19 cellular contexts compared by ENCODE assay signal in the genomic region with DNA sequence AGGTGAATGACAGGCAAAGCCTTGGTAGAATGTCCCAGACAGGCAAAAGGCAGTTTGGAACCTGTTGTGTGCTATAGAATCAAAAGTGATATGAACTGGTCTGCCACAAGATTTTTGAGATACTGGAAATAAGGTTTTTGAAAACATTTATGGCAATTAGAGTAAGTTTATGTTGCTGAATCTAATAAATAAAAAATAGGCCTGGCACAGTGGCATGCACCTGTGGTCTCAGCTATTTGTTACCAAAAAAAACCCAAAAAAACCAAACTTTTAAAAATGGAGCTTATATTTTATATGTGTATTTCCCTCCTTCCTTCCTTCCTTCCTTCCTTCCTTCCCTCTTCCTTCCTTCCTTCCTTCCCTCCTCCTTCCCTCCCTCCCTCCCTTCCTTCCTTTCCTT.
DNase-seq lines count a peak whose midpoint lies in the region; ATAC-seq and TF ChIP-seq lines count a peak whose summit lies in the region.
"Had no signal": no experiment of that assay in that cellular context is flagged by ENCODE, and none has a peak within 500 bp of the region (broad histone marks: within the 10 kb centered on the region; RNA-seq: fewer than 3 reads in every experiment).

No MANE protein-coding gene starts in this region.

- H3K27me3 Mint-ChIP-seq in naive thymus-derived CD4-positive, alpha-beta T cell, result no peaks in the 10 kb centered on the region
- H3K27me3 Mint-ChIP-seq: B cell; CD4-positive, CD25-positive, alpha-beta regulatory T cell had no signal

- peaks cover 0 to 19% (median 7%) of the 10 kb centered on the region in 7 donors for H3K4me1 Mint-ChIP-seq in naive thymus-derived CD4-positive, alpha-beta T cell

- no peak overlapping the region for H3K23ac ChIP-seq in trophoblast cell (ENCODE audit: low read length)

- H3K4me3 ChIP-seq in DND-41 (ENCODE audit: low read depth in 1 of 2, low read length in 2 of 2) (no peak overlapping the region), SK-N-MC (no peak overlapping the region), trophoblast cell (ENCODE audit: low read depth, low read length) (no peak overlapping the region)
- H3K4me3 ChIP-seq in naive thymus-derived CD4-positive, alpha-beta T cell (ENCODE audit: low read length), result no peak overlapping the region
- H3K4me3 ChIP-seq: BLaER1, GM12878, GM23338, HAP-1 had no signal

- H3K9me3 ChIP-seq in DND-41 (ENCODE audit: insufficient read depth, low read length, severe bottlenecking) (no peaks in the 10 kb centered on the region), SK-N-MC (ENCODE audit: low read depth, low read length) (no peaks in the 10 kb centered on the region), trophoblast cell (ENCODE audit: insufficient read depth, low read depth, low read length) (no peaks in the 10 kb centered on the region)
- H3K9me3 ChIP-seq in naive thymus-derived CD4-positive, alpha-beta T cell (ENCODE audit: control insufficient read depth in 2 of 3, low read length in 3 of 3), result no peaks in the 10 kb centered on the region
- H3K9me3 ChIP-seq: Caco-2, HAP-1 had no signal

- intact Hi-C loops in naive thymus-derived CD4-positive, alpha-beta T cell (cut with micrococcal nuclease), result no loop called here

- H3K4me1 ChIP-seq in DND-41 (ENCODE audit: insufficient read depth, low read length) (peaks cover 26% of the 10 kb centered on the region), trophoblast cell (ENCODE audit: control insufficient read depth in 1 of 2, insufficient read depth in 2 of 2, low read length in 2 of 2) (peaks cover 8 to 17% of the 10 kb centered on the region in 2 experiments)
- H3K4me1 ChIP-seq in naive thymus-derived CD4-positive, alpha-beta T cell (ENCODE audit: control insufficient read depth in 2 of 2, insufficient read depth in 2 of 2, low read length in 2 of 2), result peaks cover 0 to 3% of the 10 kb centered on the region in 2 donors
- H3K4me1 ChIP-seq: Caco-2 had no signal

- no peak overlapping the region for H4K12ac ChIP-seq in trophoblast cell (ENCODE audit: low read depth, low read length)

- CTCF ChIA-PET in naive thymus-derived CD4-positive, alpha-beta T cell (lab: Charles Lee), result no interaction called here

- H4K91ac ChIP-seq in trophoblast cell (ENCODE audit: low read depth, low read length), result no peak overlapping the region

- ATAC-seq in DND-41 (ENCODE audit: insufficient read depth, low read depth) (no peak), HG03520 (IDR thresholded peaks at IDR 0.05; ENCODE audit: unreplicated experiment) (no peak), SK-N-SH treated with all-trans-retinoic acid at 6 μM for 48 hours (no peak)
- no peak for ATAC-seq in naive thymus-derived CD4-positive, alpha-beta T cell
- ATAC-seq: CD8-positive, alpha-beta T cell; GM12878; GM23338 had no signal

- no peak overlapping the region for H3K4me2 ChIP-seq in DND-41 (ENCODE audit: insufficient read depth, low read length)
- no peak overlapping the region for H3K4me2 ChIP-seq in trophoblast cell (ENCODE audit: low read length)
- H3K4me2 ChIP-seq: BLaER1, GM23338 had no signal

- peak overlapping the region; percentile 8 for H2BK12ac ChIP-seq in trophoblast cell (ENCODE audit: low read length)

- DNase-seq in DND-41 (no peak), SK-N-MC (ENCODE audit: low read depth, low spot score) (no peak), islet precursor cell (peak; percentile 4), trophoblast cell (no peak)
- no peak for DNase-seq in naive thymus-derived CD4-positive, alpha-beta T cell
- DNase-seq: Caco-2; CD4-positive, CD25-positive, alpha-beta regulatory T cell; CD8-positive, alpha-beta T cell; DMS153; EL; GDM1; HFFc6 had no signal

- no peak overlapping the region for H4K8ac ChIP-seq in trophoblast cell (ENCODE audit: low read depth, low read length)

- peaks cover 10 to 52% (median 12%) of the 10 kb centered on the region in 5 donors for H3K36me3 Mint-ChIP-seq in naive thymus-derived CD4-positive, alpha-beta T cell

- H3K36me3 ChIP-seq in DND-41 (ENCODE audit: insufficient read depth, low read length) (peaks cover 18% of the 10 kb centered on the region), SK-N-MC (ENCODE audit: insufficient read depth, low read length) (peaks cover 14% of the 10 kb centered on the region), trophoblast cell (ENCODE audit: control insufficient read depth in 1 of 2, insufficient read depth in 2 of 2, low read length in 2 of 2) (no peaks in the 10 kb centered on the region)
- H3K36me3 ChIP-seq in naive thymus-derived CD4-positive, alpha-beta T cell (ENCODE audit: control insufficient read depth in 2 of 3, insufficient read depth in 3 of 3, low read length in 3 of 3), result peaks cover 0 to 14% (median 0%) of the 10 kb centered on the region in 3 experiments
- H3K36me3 ChIP-seq: HAP-1 had no signal

- no peak overlapping the region for H3K14ac ChIP-seq in trophoblast cell (ENCODE audit: low read length)

- H3K27ac Mint-ChIP-seq in naive thymus-derived CD4-positive, alpha-beta T cell, result no peak overlapping the region
- H3K27ac Mint-ChIP-seq: B cell; CD4-positive, CD25-positive, alpha-beta regulatory T cell; CD8-positive, alpha-beta T cell; GM23338; HFFc6 had no signal

- POLR2A ChIA-PET in naive thymus-derived CD4-positive, alpha-beta T cell (lab: Charles Lee), result no interaction called here

- H3K27ac ChIP-seq in DND-41 (ENCODE audit: low read length) (peak overlapping the region; percentile 25; the same call in 1 of the 2 replicates), SK-N-MC (peak overlapping the region; percentile 97), trophoblast cell (ENCODE audit: low read depth, low read length) (no peak overlapping the region)
- no peak overlapping the region for H3K27ac ChIP-seq in naive thymus-derived CD4-positive, alpha-beta T cell (ENCODE audit: low read depth, low read length)

- H2AK5ac ChIP-seq in trophoblast cell (ENCODE audit: low read length), result no peak overlapping the region

- H3K9ac ChIP-seq in DND-41 (ENCODE audit: low read depth, low read length) (no peak overlapping the region), SK-N-MC (ENCODE audit: insufficient read length) (peak overlapping the region; percentile 30), trophoblast cell (ENCODE audit: low read length) (no peak overlapping the region)
- H3K9ac ChIP-seq: BLaER1 had no signal

- no peak overlapping the region for H3K4ac ChIP-seq in trophoblast cell (ENCODE audit: low read depth, low read length)

- H4K20me1 ChIP-seq in DND-41 (ENCODE audit: insufficient read depth, low read length), result no peaks in the 10 kb centered on the region
- H4K20me1 ChIP-seq: BLaER1 had no signal

- no peaks in the 10 kb centered on the region for H3K27me3 ChIP-seq in DND-41 (ENCODE audit: insufficient read depth, low read length, poor library complexity)
- H3K27me3 ChIP-seq in trophoblast cell (ENCODE audit: insufficient read depth, low read length), result no peaks in the 10 kb centered on the region
- no peaks in the 10 kb centered on the region for H3K27me3 ChIP-seq in naive thymus-derived CD4-positive, alpha-beta T cell (ENCODE audit: control insufficient read depth in 2 of 2, insufficient read depth in 2 of 2, low read length in 2 of 2)
- H3K27me3 ChIP-seq: BLaER1 had no signal

- H3K79me2 ChIP-seq in DND-41 (ENCODE audit: insufficient read depth, low read length) (no peaks in the 10 kb centered on the region), trophoblast cell (ENCODE audit: control insufficient read depth, insufficient read depth, low read length, poor library complexity) (no peaks in the 10 kb centered on the region)

- H3K18ac ChIP-seq in trophoblast cell (ENCODE audit: low read length), result no peak overlapping the region

- H2AFZ ChIP-seq in DND-41 (ENCODE audit: low read depth, low read length) (no peak overlapping the region), trophoblast cell (ENCODE audit: insufficient read depth, low read length, poor library complexity) (no peak overlapping the region)
- H2AFZ ChIP-seq: GM23338 had no signal

- H3K79me1 ChIP-seq in trophoblast cell (ENCODE audit: low read length), result peaks cover 5% of the 10 kb centered on the region

- H2BK5ac ChIP-seq in trophoblast cell (ENCODE audit: low read depth, low read length, poor library complexity), result no peak overlapping the region

- H2BK120ac ChIP-seq in trophoblast cell (ENCODE audit: insufficient read depth, low read length, poor library complexity), result no peak overlapping the region

- no peak for TF ChIP-seq CTCF in DND-41 (IDR thresholded peaks at IDR 0.05; ENCODE audit: borderline replicate concordance, extremely low read depth, low read length, poor library complexity, severe bottlenecking)

- H3K9me3 Mint-ChIP-seq in naive thymus-derived CD4-positive, alpha-beta T cell, result no peaks in the 10 kb centered on the region
- H3K9me3 Mint-ChIP-seq: CD8-positive, alpha-beta T cell; GM23338; HFFc6 had no signal

- no peak overlapping the region for H3K4me3 Mint-ChIP-seq in naive thymus-derived CD4-positive, alpha-beta T cell
- H3K4me3 Mint-ChIP-seq: B cell; CD4-positive, CD25-positive, alpha-beta regulatory T cell; CD8-positive, alpha-beta T cell; GM23338; HFFc6 had no signal

TF ChIP-seq in SK-N-SH treated with all-trans-retinoic acid at 6 μM for 48 hours, 23 proteins besides CTCF, POLR2A, EP300 and RAD21:
- TF ChIP-seq TCF4 (CRISPR knock-in tag; IDR thresholded peaks at IDR 0.05; ENCODE audit: borderline replicate concordance), result no peak
TF ChIP-seq in SK-N-SH treated with all-trans-retinoic acid at 6 μM for 48 hours: peak in this region for 0.

Comparison
In these comparisons a context has a peak if more than half of its experiments do, and no peak if none do; other contexts are left out.
1. H3K27ac ChIP-seq: peak in DND-41 (single experiment) and SK-N-MC (single experiment); none in trophoblast cell (single experiment) and naive thymus-derived CD4-positive, alpha-beta T cell (single experiment).